Comparison of ENCODE assay signal across 1 cellular context in the genomic region with DNA sequence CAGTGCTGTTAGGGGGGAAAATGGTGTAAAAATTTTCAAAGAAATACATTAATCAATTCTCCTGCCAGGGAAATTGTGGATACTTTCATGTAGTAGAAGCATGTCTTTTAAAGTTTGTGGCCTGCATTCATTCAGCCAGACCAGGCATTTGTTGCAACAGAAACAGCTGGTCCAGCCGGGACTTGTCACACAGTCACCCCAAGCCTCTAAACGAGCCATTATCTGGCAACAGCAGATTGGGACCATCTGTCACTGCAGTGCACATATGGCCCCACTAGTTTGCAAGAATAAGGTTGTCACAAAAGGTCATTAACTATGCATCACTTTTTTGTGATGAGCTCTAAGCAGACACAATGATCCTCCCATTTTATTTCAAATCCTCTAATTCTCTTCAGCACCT.
TF ChIP-seq lines count a peak whose summit lies in the region.

No MANE protein-coding gene starts in this region.

TF ChIP-seq in K562, 482 proteins besides CTCF, POLR2A, EP300 and RAD21 (continued from another document and continues in another):
- TF ChIP-seq, protein P1, sequence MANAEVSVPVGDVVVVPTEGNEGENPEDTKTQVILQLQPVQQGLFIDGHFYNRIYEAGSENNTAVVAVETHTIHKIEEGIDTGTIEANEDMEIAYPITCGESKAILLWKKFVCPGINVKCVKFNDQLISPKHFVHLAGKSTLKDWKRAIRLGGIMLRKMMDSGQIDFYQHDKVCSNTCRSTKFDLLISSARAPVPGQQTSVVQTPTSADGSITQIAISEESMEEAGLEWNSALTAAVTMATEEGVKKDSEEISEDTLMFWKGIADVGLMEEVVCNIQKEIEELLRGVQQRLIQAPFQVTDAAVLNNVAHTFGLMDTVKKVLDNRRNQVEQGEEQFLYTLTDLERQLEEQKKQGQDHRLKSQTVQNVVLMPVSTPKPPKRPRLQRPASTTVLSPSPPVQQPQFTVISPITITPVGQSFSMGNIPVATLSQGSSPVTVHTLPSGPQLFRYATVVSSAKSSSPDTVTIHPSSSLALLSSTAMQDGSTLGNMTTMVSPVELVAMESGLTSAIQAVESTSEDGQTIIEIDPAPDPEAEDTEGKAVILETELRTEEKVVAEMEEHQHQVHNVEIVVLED (CRISPR knock-in tag; IDR thresholded peaks at IDR 0.05) = no peak
- TF ChIP-seq, protein P2, sequence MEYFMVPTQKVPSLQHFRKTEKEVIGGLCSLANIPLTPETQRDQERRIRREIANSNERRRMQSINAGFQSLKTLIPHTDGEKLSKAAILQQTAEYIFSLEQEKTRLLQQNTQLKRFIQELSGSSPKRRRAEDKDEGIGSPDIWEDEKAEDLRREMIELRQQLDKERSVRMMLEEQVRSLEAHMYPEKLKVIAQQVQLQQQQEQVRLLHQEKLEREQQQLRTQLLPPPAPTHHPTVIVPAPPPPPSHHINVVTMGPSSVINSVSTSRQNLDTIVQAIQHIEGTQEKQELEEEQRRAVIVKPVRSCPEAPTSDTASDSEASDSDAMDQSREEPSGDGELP (CRISPR knock-in tag; IDR thresholded peaks at IDR 0.05; ENCODE audit: borderline replicate concordance) = peak; percentile 97
- TF ChIP-seq ZNF184 (CRISPR knock-in tag; IDR thresholded peaks at IDR 0.05) (no peak), HEY1 (CRISPR knock-in tag; IDR thresholded peaks at IDR 0.05; ENCODE audit: borderline replicate concordance) (no peak), HIVEP1 (CRISPR knock-in tag; IDR thresholded peaks at IDR 0.05) (no peak), GTF2A2 (tag; IDR thresholded peaks at IDR 0.05) (no peak), NCOR1 (IDR thresholded peaks at IDR 0.05) (peak; percentile 77), MECOM (CRISPR knock-in tag; IDR thresholded peaks at IDR 0.05) (peak; percentile 8; the same call in 1 of the 2 replicates), XRCC4 (IDR thresholded peaks at IDR 0.05; ENCODE audit: extremely low read depth, insufficient read depth, insufficient read length) (no peak), NR2C1 (IDR thresholded peaks at IDR 0.05) (no peak), NR2C1 (tag; IDR thresholded peaks at IDR 0.05) (peak; percentile 50; the same call in 1 of the 2 replicates), TAL1 (IDR thresholded peaks at IDR 0.05) (peak; percentile 83), ZNF212 (CRISPR knock-in tag; IDR thresholded peaks at IDR 0.05) (no peak), ERF (CRISPR knock-in tag; IDR thresholded peaks at IDR 0.05) (no peak), SREBF1 (IDR thresholded peaks at IDR 0.05; ENCODE audit: borderline replicate concordance, low read depth, low read length) (no peak), TAF9B (IDR thresholded peaks at IDR 0.05; ENCODE audit: partially characterized antibody) (no peak), KLF16 (IDR thresholded peaks at IDR 0.05) (peak; percentile 38; the same call in 1 of the 2 replicates), SNRNP70 (optimal IDR thresholded peaks at IDR 0.05; ENCODE audit: low read depth, low read length) (no peak), NR2C2 (CRISPR knock-in tag; IDR thresholded peaks at IDR 0.05) (no peak), NR2C2 (tag; IDR thresholded peaks at IDR 0.05) (no peak), RBM25 (IDR thresholded peaks at IDR 0.05; ENCODE audit: low read depth, low read length, severe bottlenecking) (no peak), RFX1 (IDR thresholded peaks at IDR 0.05) (no peak; the same call in 1 of the 2 replicates), GATA2 (CRISPR knock-in tag; IDR thresholded peaks at IDR 0.05) (peak; percentile 80), SMARCE1 (IDR thresholded peaks at IDR 0.05) (no peak), ZNF778 (CRISPR knock-in tag; IDR thresholded peaks at IDR 0.05) (no peak), ZBED1 (IDR thresholded peaks at IDR 0.05) (no peak), ZKSCAN8 (CRISPR knock-in tag; IDR thresholded peaks at IDR 0.05) (peak; percentile 45; the same call in 1 of the 2 replicates), POLR2B (IDR thresholded peaks at IDR 0.05; ENCODE audit: low read depth, partially characterized antibody) (no peak), ZNF408 (CRISPR knock-in tag; IDR thresholded peaks at IDR 0.05; ENCODE audit: low read depth) (no peak), BRCA1 (IDR thresholded peaks at IDR 0.05) (no peak), BRCA1 (CRISPR knock-in tag; IDR thresholded peaks at IDR 0.05) (no peak), ZBTB7A (IDR thresholded peaks at IDR 0.05; ENCODE audit: borderline replicate concordance, control insufficient read depth, low read depth, low read length) (no peak), NFIC (IDR thresholded peaks at IDR 0.05) (peak; percentile 58), BDP1 (IDR thresholded peaks at IDR 0.05; ENCODE audit: insufficient read depth, insufficient read length) (no peak), ZNF780A (CRISPR knock-in tag; IDR thresholded peaks at IDR 0.05) (no peak), TCF7L2 (IDR thresholded peaks at IDR 0.05; ENCODE audit: low read depth, low read length) (no peak), EGR1 (conservative IDR thresholded peaks at IDR 0.05) (no peak), ZFP1 (CRISPR knock-in tag; IDR thresholded peaks at IDR 0.05) (no peak), TEAD4 (IDR thresholded peaks at IDR 0.05; ENCODE audit: low read length) (peak; percentile 84), TEAD4 (CRISPR knock-in tag; IDR thresholded peaks at IDR 0.05; ENCODE audit: borderline replicate concordance) (no peak), KLF1 (tag; IDR thresholded peaks at IDR 0.05) (no peak), ZNF76 (CRISPR knock-in tag; IDR thresholded peaks at IDR 0.05; ENCODE audit: borderline replicate concordance) (no peak), ZNF589 (CRISPR knock-in tag; IDR thresholded peaks at IDR 0.05; ENCODE audit: low read depth) (peak; percentile 57; the same call in 1 of the 2 replicates), POLR2AphosphoS5 (IDR thresholded peaks at IDR 0.05; ENCODE audit: control insufficient read depth, insufficient read depth, low read depth, low read length) (peak; percentile 61), ZNF436 (CRISPR knock-in tag; IDR thresholded peaks at IDR 0.05) (no peak)
- TF ChIP-seq, protein P3, sequence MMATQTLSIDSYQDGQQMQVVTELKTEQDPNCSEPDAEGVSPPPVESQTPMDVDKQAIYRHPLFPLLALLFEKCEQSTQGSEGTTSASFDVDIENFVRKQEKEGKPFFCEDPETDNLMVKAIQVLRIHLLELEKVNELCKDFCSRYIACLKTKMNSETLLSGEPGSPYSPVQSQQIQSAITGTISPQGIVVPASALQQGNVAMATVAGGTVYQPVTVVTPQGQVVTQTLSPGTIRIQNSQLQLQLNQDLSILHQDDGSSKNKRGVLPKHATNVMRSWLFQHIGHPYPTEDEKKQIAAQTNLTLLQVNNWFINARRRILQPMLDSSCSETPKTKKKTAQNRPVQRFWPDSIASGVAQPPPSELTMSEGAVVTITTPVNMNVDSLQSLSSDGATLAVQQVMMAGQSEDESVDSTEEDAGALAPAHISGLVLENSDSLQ (IDR thresholded peaks at IDR 0.05) = 0 out of 2 replicates have a peak, but pooled peaks have one; percentile 7
- TF ChIP-seq, protein P4, sequence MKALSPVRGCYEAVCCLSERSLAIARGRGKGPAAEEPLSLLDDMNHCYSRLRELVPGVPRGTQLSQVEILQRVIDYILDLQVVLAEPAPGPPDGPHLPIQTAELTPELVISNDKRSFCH (CRISPR knock-in tag; IDR thresholded peaks at IDR 0.05) = no peak
- TF ChIP-seq, protein P4 (tag; IDR thresholded peaks at IDR 0.05) = peak; percentile 82; the same call in 1 of the 2 replicates
- TF ChIP-seq, protein P5, sequence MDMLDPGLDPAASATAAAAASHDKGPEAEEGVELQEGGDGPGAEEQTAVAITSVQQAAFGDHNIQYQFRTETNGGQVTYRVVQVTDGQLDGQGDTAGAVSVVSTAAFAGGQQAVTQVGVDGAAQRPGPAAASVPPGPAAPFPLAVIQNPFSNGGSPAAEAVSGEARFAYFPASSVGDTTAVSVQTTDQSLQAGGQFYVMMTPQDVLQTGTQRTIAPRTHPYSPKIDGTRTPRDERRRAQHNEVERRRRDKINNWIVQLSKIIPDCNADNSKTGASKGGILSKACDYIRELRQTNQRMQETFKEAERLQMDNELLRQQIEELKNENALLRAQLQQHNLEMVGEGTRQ (CRISPR knock-in tag; IDR thresholded peaks at IDR 0.05) = no peak
- TF ChIP-seq, protein P6, sequence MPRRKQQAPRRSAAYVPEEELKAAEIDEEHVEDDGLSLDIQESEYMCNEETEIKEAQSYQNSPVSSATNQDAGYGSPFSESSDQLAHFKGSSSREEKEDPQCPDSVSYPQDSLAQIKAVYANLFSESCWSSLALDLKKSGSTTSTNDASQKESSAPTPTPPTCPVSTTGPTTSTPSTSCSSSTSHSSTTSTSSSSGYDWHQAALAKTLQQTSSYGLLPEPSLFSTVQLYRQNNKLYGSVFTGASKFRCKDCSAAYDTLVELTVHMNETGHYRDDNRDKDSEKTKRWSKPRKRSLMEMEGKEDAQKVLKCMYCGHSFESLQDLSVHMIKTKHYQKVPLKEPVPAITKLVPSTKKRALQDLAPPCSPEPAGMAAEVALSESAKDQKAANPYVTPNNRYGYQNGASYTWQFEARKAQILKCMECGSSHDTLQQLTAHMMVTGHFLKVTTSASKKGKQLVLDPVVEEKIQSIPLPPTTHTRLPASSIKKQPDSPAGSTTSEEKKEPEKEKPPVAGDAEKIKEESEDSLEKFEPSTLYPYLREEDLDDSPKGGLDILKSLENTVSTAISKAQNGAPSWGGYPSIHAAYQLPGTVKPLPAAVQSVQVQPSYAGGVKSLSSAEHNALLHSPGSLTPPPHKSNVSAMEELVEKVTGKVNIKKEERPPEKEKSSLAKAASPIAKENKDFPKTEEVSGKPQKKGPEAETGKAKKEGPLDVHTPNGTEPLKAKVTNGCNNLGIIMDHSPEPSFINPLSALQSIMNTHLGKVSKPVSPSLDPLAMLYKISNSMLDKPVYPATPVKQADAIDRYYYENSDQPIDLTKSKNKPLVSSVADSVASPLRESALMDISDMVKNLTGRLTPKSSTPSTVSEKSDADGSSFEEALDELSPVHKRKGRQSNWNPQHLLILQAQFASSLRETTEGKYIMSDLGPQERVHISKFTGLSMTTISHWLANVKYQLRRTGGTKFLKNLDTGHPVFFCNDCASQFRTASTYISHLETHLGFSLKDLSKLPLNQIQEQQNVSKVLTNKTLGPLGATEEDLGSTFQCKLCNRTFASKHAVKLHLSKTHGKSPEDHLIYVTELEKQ (CRISPR knock-in tag; IDR thresholded peaks at IDR 0.05) = no peak
- TF ChIP-seq, protein P7, sequence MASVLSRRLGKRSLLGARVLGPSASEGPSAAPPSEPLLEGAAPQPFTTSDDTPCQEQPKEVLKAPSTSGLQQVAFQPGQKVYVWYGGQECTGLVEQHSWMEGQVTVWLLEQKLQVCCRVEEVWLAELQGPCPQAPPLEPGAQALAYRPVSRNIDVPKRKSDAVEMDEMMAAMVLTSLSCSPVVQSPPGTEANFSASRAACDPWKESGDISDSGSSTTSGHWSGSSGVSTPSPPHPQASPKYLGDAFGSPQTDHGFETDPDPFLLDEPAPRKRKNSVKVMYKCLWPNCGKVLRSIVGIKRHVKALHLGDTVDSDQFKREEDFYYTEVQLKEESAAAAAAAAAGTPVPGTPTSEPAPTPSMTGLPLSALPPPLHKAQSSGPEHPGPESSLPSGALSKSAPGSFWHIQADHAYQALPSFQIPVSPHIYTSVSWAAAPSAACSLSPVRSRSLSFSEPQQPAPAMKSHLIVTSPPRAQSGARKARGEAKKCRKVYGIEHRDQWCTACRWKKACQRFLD (CRISPR knock-in tag; IDR thresholded peaks at IDR 0.05) = peak; percentile 71; the same call in 1 of the 2 replicates
- TF ChIP-seq, protein P8, sequence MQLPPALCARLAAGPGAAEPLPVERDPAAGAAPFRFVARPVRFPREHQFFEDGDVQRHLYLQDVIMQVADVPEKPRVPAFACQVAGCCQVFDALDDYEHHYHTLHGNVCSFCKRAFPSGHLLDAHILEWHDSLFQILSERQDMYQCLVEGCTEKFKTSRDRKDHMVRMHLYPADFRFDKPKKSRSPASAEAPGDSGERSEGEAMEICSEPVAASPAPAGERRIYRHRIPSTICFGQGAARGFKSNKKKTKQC (CRISPR knock-in tag; IDR thresholded peaks at IDR 0.05) = no peak
- TF ChIP-seq, protein P9, sequence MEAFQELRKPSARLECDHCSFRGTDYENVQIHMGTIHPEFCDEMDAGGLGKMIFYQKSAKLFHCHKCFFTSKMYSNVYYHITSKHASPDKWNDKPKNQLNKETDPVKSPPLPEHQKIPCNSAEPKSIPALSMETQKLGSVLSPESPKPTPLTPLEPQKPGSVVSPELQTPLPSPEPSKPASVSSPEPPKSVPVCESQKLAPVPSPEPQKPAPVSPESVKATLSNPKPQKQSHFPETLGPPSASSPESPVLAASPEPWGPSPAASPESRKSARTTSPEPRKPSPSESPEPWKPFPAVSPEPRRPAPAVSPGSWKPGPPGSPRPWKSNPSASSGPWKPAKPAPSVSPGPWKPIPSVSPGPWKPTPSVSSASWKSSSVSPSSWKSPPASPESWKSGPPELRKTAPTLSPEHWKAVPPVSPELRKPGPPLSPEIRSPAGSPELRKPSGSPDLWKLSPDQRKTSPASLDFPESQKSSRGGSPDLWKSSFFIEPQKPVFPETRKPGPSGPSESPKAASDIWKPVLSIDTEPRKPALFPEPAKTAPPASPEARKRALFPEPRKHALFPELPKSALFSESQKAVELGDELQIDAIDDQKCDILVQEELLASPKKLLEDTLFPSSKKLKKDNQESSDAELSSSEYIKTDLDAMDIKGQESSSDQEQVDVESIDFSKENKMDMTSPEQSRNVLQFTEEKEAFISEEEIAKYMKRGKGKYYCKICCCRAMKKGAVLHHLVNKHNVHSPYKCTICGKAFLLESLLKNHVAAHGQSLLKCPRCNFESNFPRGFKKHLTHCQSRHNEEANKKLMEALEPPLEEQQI (IDR thresholded peaks at IDR 0.05) = no peak
- TF ChIP-seq, protein P10, sequence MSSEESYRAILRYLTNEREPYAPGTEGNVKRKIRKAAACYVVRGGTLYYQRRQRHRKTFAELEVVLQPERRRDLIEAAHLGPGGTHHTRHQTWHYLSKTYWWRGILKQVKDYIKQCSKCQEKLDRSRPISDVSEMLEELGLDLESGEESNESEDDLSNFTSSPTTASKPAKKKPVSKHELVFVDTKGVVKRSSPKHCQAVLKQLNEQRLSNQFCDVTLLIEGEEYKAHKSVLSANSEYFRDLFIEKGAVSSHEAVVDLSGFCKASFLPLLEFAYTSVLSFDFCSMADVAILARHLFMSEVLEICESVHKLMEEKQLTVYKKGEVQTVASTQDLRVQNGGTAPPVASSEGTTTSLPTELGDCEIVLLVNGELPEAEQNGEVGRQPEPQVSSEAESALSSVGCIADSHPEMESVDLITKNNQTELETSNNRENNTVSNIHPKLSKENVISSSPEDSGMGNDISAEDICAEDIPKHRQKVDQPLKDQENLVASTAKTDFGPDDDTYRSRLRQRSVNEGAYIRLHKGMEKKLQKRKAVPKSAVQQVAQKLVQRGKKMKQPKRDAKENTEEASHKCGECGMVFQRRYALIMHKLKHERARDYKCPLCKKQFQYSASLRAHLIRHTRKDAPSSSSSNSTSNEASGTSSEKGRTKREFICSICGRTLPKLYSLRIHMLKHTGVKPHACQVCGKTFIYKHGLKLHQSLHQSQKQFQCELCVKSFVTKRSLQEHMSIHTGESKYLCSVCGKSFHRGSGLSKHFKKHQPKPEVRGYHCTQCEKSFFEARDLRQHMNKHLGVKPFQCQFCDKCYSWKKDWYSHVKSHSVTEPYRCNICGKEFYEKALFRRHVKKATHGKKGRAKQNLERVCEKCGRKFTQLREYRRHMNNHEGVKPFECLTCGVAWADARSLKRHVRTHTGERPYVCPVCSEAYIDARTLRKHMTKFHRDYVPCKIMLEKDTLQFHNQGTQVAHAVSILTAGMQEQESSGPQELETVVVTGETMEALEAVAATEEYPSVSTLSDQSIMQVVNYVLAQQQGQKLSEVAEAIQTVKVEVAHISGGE (CRISPR knock-in tag; IDR thresholded peaks at IDR 0.05) = peak in 1 of 3 experiments; percentile 44; a peak in 1 of 6 replicates
